9 cellular contexts compared by ENCODE assay signal in genomic region chr20:51985013-51985415, GRCh38.
DNase-seq lines count a peak whose midpoint lies in the region; ATAC-seq lines count a peak whose summit lies in the region.
"Had no signal": no experiment of that assay in that cellular context is flagged by ENCODE, and none has a peak within 500 bp of the region (broad histone marks: within the 10 kb centered on the region; RNA-seq: fewer than 3 reads in every experiment).

No MANE protein-coding gene starts in this region.

- H3K9me3 ChIP-seq in muscle layer of duodenum (ENCODE audit: control insufficient read depth in 1 of 2, low read length in 2 of 2) = no peaks in the 10 kb centered on the region

- no peaks in the 10 kb centered on the region for H3K4me1 ChIP-seq in muscle layer of duodenum (ENCODE audit: control insufficient read depth in 1 of 2, insufficient read depth in 2 of 2, low read length in 2 of 2)

- H3K27ac ChIP-seq in epithelial cell of prostate (peak overlapping the region; percentile 94), muscle layer of duodenum (ENCODE audit: low read length) (peak overlapping the region; percentile 40)

- H3K4me3 ChIP-seq in muscle layer of duodenum (ENCODE audit: low read depth in 1 of 2, low read length in 2 of 2) = no peak overlapping the region

- DNase-seq in AG20443 (ENCODE audit: low spot score) (peak; percentile 92), NCI-H460 (ENCODE audit: extremely low read depth, low read depth) (peak; percentile 81), epithelial cell of prostate (ENCODE audit: low read depth, low spot score) (peak; percentile 69), SK-N-DZ (ENCODE audit: low spot score) (no peak)
- no peak for DNase-seq in stimulated activated CD4-positive, alpha-beta T cell treated with anti-CD3 and anti-CD28 coated beads, Interleukin-2, amount 100 ng/mL, for 48 hours
- DNase-seq: activated gamma-delta T cell treated with Interleukin-2 at 50 U/mL for 16 hours had no signal

- H3K27me3 ChIP-seq in muscle layer of duodenum (ENCODE audit: low read depth, low read length) = no peaks in the 10 kb centered on the region

- no peaks in the 10 kb centered on the region for H3K36me3 ChIP-seq in muscle layer of duodenum (ENCODE audit: control insufficient read depth in 1 of 2, insufficient read depth in 2 of 2, low read length in 2 of 2)

- no peak for ATAC-seq in GM21526 (IDR thresholded peaks at IDR 0.05; ENCODE audit: low FRiP score, unreplicated experiment)
- no peak for ATAC-seq in HG03108 (IDR thresholded peaks at IDR 0.05; ENCODE audit: unreplicated experiment)

Comparison
In these comparisons a context has a peak if more than half of its experiments do, and no peak if none do; other contexts are left out.
1. DNase-seq: peak in AG20443 (single experiment), NCI-H460 (single experiment) and epithelial cell of prostate (single experiment); none in SK-N-DZ (single experiment) and stimulated activated CD4-positive, alpha-beta T cell treated with anti-CD3 and anti-CD28 coated beads, Interleukin-2, amount 100 ng/mL, for 48 hours (0 of 2).